1 cellular context compared by ENCODE assay signal in genomic region chr6:155486795-155487294, GRCh38.
TF ChIP-seq lines count a peak whose summit lies in the region.

No MANE protein-coding gene starts in this region.

TF ChIP-seq in SK-N-SH, 30 proteins besides CTCF, POLR2A, EP300 and RAD21 (continued from another document):
- TF ChIP-seq ZBTB33 (IDR thresholded peaks at IDR 0.05; ENCODE audit: borderline replicate concordance, low read depth) (no peak), JUND (IDR thresholded peaks at IDR 0.05) (no peak), FOXM1 (IDR thresholded peaks at IDR 0.05; ENCODE audit: low read depth) (no peak), NRF1 (IDR thresholded peaks at IDR 0.05; ENCODE audit: low read depth, low read length) (no peak), GABPA (IDR thresholded peaks at IDR 0.05; ENCODE audit: low read depth) (no peak), FOSL2 (IDR thresholded peaks at IDR 0.05; ENCODE audit: borderline replicate concordance, low read depth) (no peak), POLR2AphosphoS5 (IDR thresholded peaks at IDR 0.05; ENCODE audit: low read depth, low read length) (no peak), NFIC (IDR thresholded peaks at IDR 0.05; ENCODE audit: borderline replicate concordance) (no peak), RFX5 (IDR thresholded peaks at IDR 0.05; ENCODE audit: low read length) (no peak), TCF12 (IDR thresholded peaks at IDR 0.05) (no peak), CHD2 (IDR thresholded peaks at IDR 0.05; ENCODE audit: low read length, partially characterized antibody) (no peak), SIN3A (IDR thresholded peaks at IDR 0.05; ENCODE audit: borderline replicate concordance, low read depth, low read length) (no peak), MXI1 (IDR thresholded peaks at IDR 0.05; ENCODE audit: low read depth, low read length) (no peak), RCOR1 (IDR thresholded peaks at IDR 0.05; ENCODE audit: low read length) (no peak)
